In the genomic region with DNA sequence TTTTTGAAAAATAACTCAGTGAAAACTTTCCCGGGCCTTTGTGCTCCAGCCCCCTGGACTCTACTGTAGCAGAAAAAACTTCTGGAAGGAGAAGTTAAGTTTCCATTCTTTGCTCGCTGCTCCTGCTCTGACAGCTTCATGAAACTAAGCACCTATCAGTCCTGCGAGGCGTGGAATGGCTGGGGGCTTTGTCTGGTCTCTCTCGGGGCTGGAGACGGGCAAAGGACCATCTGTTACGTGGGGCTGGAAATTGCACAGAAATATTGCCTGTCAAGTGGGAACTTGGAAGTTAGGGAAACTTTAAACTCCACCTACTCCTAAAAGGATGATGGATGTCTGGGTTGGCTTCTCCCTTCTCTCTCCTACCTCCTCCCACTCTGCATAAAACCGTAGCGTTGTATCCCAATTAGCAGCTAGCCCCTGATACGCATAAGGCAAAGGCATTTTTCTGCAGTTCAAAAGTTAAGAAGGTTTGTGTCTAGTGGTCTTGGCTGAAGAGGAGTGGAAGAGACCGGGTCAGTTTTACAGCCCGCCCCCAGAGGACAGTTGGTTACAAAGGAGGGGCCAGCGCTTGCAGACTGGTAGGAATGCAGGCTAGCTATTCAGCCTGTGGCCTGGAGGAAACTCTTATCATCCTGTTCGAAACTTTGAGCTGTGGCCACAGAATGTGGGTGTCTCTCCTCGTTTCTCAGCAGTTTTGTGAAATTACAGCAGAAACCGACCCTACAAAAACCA, we compare ENCODE assay signal across 8 cellular contexts. TPM values are rescaled to one million over a fixed set of nuclear protein-coding genes. Genes with fewer than 3 reads are reported as not detected.
A peak's percentile ranks its signal among the peaks of the same experiment; 100 is the strongest.
DNase-seq lines count a peak whose midpoint lies in the region; ATAC-seq lines count a peak whose summit lies in the region.

No MANE protein-coding gene starts in this region.

- peaks cover 0 to 6% of the 10 kb centered on the region in 2 experiments for H3K36me3 ChIP-seq in trophoblast cell (ENCODE audit: control insufficient read depth in 1 of 2, insufficient read depth in 2 of 2, low read length in 2 of 2)
- H3K36me3 ChIP-seq in effector memory CD4-positive, alpha-beta T cell (ENCODE audit: control insufficient read depth, insufficient read depth, low read length): no peaks in the 10 kb centered on the region

- H3K14ac ChIP-seq in trophoblast cell (ENCODE audit: low read length): no peak overlapping the region

- no peak overlapping the region for H4K8ac ChIP-seq in trophoblast cell (ENCODE audit: low read depth, low read length)

- no peak overlapping the region for H3K18ac ChIP-seq in trophoblast cell (ENCODE audit: low read length)

- peak; percentile 86 for DNase-seq in EL
- peak; percentile 60 to 89 for DNase-seq in SW 1271 (lab: John Stamatoyannopoulos, UW)
- peak; percentile 78 for DNase-seq in cardiac septum (ENCODE audit: low spot score)
- peak in 1 of 2 donors; percentile 20 for DNase-seq in trophoblast cell
- no peak for DNase-seq in NCI-H146 (lab: John Stamatoyannopoulos, UW)
- no peak for DNase-seq in effector memory CD4-positive, alpha-beta T cell
- DNase-seq in Kasumi-1 (lab: John Stamatoyannopoulos, UW): no peak

- no peak overlapping the region for H4K12ac ChIP-seq in trophoblast cell (ENCODE audit: low read depth, low read length)

- H3K79me1 ChIP-seq in trophoblast cell (ENCODE audit: low read length): peaks cover 8% of the 10 kb centered on the region

- no peak for ATAC-seq in GM19324 (IDR thresholded peaks at IDR 0.05; ENCODE audit: low FRiP score, unreplicated experiment)

- intact Hi-C loops in cardiac septum (cut with DNase I): loop anchor here (5.0 kb wide), 3 partner anchors 291 to 321 kb away; no protein-coding TSS in a partner anchor

- peaks cover 2% of the 10 kb centered on the region for H3K79me2 ChIP-seq in trophoblast cell (ENCODE audit: control insufficient read depth, insufficient read depth, low read length, poor library complexity)

- no peak overlapping the region for H3K9ac ChIP-seq in trophoblast cell (ENCODE audit: low read length)

- no peaks in the 10 kb centered on the region for H3K27me3 ChIP-seq in trophoblast cell (ENCODE audit: insufficient read depth, low read length)
- H3K27me3 ChIP-seq in effector memory CD4-positive, alpha-beta T cell (replicated peaks; ENCODE audit: control insufficient read depth, insufficient read depth, low read length, poor library complexity, severe bottlenecking): no peaks in the 10 kb centered on the region

- no peak overlapping the region for H2BK12ac ChIP-seq in trophoblast cell (ENCODE audit: low read length)

- no peaks in the 10 kb centered on the region for H3K4me1 ChIP-seq in trophoblast cell (ENCODE audit: control insufficient read depth in 1 of 2, insufficient read depth in 2 of 2, low read length in 2 of 2)
- H3K4me1 ChIP-seq in effector memory CD4-positive, alpha-beta T cell (ENCODE audit: control insufficient read depth, insufficient read depth, low read length, poor library complexity, severe bottlenecking): no peaks in the 10 kb centered on the region

- H2BK5ac ChIP-seq in trophoblast cell (ENCODE audit: low read depth, low read length, poor library complexity): no peak overlapping the region

- H3K23ac ChIP-seq in trophoblast cell (ENCODE audit: low read length): no peak overlapping the region

- H2AK5ac ChIP-seq in trophoblast cell (ENCODE audit: low read length): no peak overlapping the region

- no peak overlapping the region for H4K91ac ChIP-seq in trophoblast cell (ENCODE audit: low read depth, low read length)

- H3K27ac ChIP-seq in trophoblast cell (ENCODE audit: low read depth, low read length): peak overlapping the region; percentile 60
- H3K27ac ChIP-seq in effector memory CD4-positive, alpha-beta T cell (ENCODE audit: insufficient read depth, low read length, poor library complexity, severe bottlenecking): no peak overlapping the region

- H3K4me3 ChIP-seq in trophoblast cell (ENCODE audit: low read depth, low read length): peak overlapping the region; percentile 95
- no peak overlapping the region for H3K4me3 ChIP-seq in effector memory CD4-positive, alpha-beta T cell (ENCODE audit: insufficient read depth, low read depth, low read length, poor library complexity, severe bottlenecking)

- no CpG with 5 or more reads among the region's 16 CpGs for WGBS in trophoblast cell (ENCODE audit: extremely low coverage, insufficient coverage, insufficient read length)

- H3K4me2 ChIP-seq in trophoblast cell (ENCODE audit: low read length): peak overlapping the region; percentile 100

- H3K4ac ChIP-seq in trophoblast cell (ENCODE audit: low read depth, low read length): no peak overlapping the region

- no peak overlapping the region for H2BK120ac ChIP-seq in trophoblast cell (ENCODE audit: insufficient read depth, low read length, poor library complexity)

- no peaks in the 10 kb centered on the region for H3K9me3 ChIP-seq in trophoblast cell (ENCODE audit: insufficient read depth, low read depth, low read length)
- H3K9me3 ChIP-seq in effector memory CD4-positive, alpha-beta T cell (ENCODE audit: control insufficient read depth, low read length): no peaks in the 10 kb centered on the region

- no peak overlapping the region for H2AFZ ChIP-seq in trophoblast cell (ENCODE audit: insufficient read depth, low read length, poor library complexity)

RNA-seq across cellular contexts. Expression of a gene that starts 1.2 kb away (rescaled TPM):
- total RNA-seq in cardiac septum: 26.2 TPM
- polyA plus RNA-seq in trophoblast cell (2013): 10.0 and 10.1 TPM in 2 replicates

Comparison
In these comparisons a context has a peak if more than half of its experiments do, and no peak if none do; other contexts are left out.
1. DNase-seq: peak in EL (single experiment), SW 1271 (2 of 2) and cardiac septum (single experiment); none in NCI-H146 (single experiment), effector memory CD4-positive, alpha-beta T cell (0 of 3) and Kasumi-1 (0 of 2).